ENCODE assay signal across 11 cellular contexts in the genomic region with DNA sequence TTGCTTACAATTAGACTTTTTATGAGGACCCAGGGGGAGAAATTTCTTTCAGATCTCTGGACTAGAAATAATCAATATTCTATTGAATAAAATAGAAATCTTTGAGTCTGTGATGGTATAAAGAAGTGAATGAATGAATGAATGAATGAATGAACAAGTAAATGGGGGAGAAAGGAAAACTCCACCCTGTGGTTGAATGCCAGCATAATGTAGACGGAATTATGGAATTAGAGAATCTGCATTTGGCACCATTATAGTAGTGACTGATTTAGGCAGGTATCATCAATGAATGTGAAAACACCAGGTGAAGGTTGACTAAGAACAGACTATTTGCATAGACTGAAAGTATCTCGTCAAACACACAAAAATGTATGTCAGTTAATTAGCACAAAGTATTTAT.
"Had no signal": no experiment of that assay in that cellular context is flagged by ENCODE, and none has a peak within 500 bp of the region (broad histone marks: within the 10 kb centered on the region; RNA-seq: fewer than 3 reads in every experiment).

No MANE protein-coding gene starts in this region.

- H3K27ac Mint-ChIP-seq: GM23338, H9 had no signal

- H3K4me1 Mint-ChIP-seq: GM23338, H9 had no signal

- H3K4me1 ChIP-seq: HAP-1 had no signal

- H3K36me3 ChIP-seq: HAP-1 had no signal

- ATAC-seq: GM23338, HCT116 had no signal

- H3K9me3 Mint-ChIP-seq: HFFc6 had no signal

- H3K9me3 ChIP-seq: HAP-1 had no signal

- FAIRE-seq: H1, H54 had no signal

- DNase-seq: GM23248, GOT3, H7, H9, HCEC 1CT, HFFc6 had no signal

- H3K4me2 ChIP-seq: GM23338 had no signal

- H3K4me3 ChIP-seq: GM23248, GM23338, HAP-1 had no signal

- H2AFZ ChIP-seq: GM23248, GM23338 had no signal

- H3K9ac ChIP-seq: GM23248 had no signal

- H3K4me3 Mint-ChIP-seq: GM23338, H9, HFFc6 had no signal
